ENCODE assay signal across 2 cellular contexts in the genomic region with DNA sequence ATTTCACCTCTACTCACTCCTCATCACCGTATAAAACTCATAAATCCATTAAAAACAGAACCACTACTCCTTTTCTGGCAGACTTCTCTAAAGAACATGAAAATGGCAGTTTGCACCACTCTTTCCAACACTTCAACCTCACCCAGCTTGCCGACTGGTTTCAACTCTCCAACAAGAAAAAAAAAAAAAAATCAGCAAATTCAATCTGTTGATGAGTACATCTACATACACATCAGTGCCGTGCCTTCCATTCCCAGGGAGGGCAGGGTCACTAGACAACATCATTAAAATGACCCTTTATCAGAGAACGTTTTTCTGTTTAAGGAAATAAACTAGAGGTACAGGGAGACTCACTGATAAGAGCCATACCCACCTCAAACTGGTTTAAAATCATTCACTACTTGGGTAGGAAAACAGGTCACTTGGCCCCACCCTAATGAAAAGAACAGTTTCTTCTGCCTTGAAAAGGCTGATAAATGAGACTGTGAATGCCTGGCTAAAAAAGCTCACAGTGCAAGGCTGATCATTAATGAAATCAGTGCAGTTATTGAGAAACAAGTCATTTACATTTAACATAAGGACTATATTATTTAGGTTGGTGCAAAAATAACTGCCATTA.
TF ChIP-seq lines count a peak whose summit lies in the region.

No MANE protein-coding gene starts in this region.

TF ChIP-seq in K562, 482 proteins besides CTCF, POLR2A, EP300 and RAD21:
- no peak for TF ChIP-seq SMAD1 (IDR thresholded peaks at IDR 0.05; ENCODE audit: low read depth, low read length, partially characterized antibody)
- TF ChIP-seq FOXK2 (conservative IDR thresholded peaks at IDR 0.05 in 1 of 2, IDR thresholded peaks at IDR 0.05 in 1 of 2; ENCODE audit: low read depth in 2 of 2), result no peak
- TF ChIP-seq C11orf30 (IDR thresholded peaks at IDR 0.05; ENCODE audit: low read depth), result peak; percentile 27; the same call in 1 of the 2 replicates
- TF ChIP-seq POLR2B (IDR thresholded peaks at IDR 0.05; ENCODE audit: low read depth, partially characterized antibody), result peak; percentile 40
- peak; percentile 25; the same call in 1 of the 2 replicates for TF ChIP-seq ZNF316 (IDR thresholded peaks at IDR 0.05)
- TF ChIP-seq CREM (IDR thresholded peaks at IDR 0.05; ENCODE audit: low read depth), result no peak
- no peak for TF ChIP-seq TRIM28 (IDR thresholded peaks at IDR 0.05)
- TF ChIP-seq, protein P1, sequence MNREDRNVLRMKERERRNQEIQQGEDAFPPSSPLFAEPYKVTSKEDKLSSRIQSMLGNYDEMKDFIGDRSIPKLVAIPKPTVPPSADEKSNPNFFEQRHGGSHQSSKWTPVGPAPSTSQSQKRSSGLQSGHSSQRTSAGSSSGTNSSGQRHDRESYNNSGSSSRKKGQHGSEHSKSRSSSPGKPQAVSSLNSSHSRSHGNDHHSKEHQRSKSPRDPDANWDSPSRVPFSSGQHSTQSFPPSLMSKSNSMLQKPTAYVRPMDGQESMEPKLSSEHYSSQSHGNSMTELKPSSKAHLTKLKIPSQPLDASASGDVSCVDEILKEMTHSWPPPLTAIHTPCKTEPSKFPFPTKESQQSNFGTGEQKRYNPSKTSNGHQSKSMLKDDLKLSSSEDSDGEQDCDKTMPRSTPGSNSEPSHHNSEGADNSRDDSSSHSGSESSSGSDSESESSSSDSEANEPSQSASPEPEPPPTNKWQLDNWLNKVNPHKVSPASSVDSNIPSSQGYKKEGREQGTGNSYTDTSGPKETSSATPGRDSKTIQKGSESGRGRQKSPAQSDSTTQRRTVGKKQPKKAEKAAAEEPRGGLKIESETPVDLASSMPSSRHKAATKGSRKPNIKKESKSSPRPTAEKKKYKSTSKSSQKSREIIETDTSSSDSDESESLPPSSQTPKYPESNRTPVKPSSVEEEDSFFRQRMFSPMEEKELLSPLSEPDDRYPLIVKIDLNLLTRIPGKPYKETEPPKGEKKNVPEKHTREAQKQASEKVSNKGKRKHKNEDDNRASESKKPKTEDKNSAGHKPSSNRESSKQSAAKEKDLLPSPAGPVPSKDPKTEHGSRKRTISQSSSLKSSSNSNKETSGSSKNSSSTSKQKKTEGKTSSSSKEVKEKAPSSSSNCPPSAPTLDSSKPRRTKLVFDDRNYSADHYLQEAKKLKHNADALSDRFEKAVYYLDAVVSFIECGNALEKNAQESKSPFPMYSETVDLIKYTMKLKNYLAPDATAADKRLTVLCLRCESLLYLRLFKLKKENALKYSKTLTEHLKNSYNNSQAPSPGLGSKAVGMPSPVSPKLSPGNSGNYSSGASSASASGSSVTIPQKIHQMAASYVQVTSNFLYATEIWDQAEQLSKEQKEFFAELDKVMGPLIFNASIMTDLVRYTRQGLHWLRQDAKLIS (CRISPR knock-in tag; IDR thresholded peaks at IDR 0.05), result no peak

TF ChIP-seq in HepG2, 621 proteins besides CTCF, POLR2A, EP300 and RAD21:
- TF ChIP-seq ZNF33A (CRISPR knock-in tag; IDR thresholded peaks at IDR 0.05; ENCODE audit: borderline replicate concordance) (no peak), SETDB1 (CRISPR knock-in tag; IDR thresholded peaks at IDR 0.05; ENCODE audit: borderline replicate concordance) (no peak), PLRG1 (conservative IDR thresholded peaks at IDR 0.05) (no peak), ZNF296 (CRISPR knock-in tag; conservative IDR thresholded peaks at IDR 0.05) (no peak), ZNF24 (IDR thresholded peaks at IDR 0.05) (no peak), FOXK2 (IDR thresholded peaks at IDR 0.05) (no peak), ZNF550 (CRISPR knock-in tag; IDR thresholded peaks at IDR 0.05; ENCODE audit: borderline replicate concordance) (no peak)
- TF ChIP-seq, protein P2, sequence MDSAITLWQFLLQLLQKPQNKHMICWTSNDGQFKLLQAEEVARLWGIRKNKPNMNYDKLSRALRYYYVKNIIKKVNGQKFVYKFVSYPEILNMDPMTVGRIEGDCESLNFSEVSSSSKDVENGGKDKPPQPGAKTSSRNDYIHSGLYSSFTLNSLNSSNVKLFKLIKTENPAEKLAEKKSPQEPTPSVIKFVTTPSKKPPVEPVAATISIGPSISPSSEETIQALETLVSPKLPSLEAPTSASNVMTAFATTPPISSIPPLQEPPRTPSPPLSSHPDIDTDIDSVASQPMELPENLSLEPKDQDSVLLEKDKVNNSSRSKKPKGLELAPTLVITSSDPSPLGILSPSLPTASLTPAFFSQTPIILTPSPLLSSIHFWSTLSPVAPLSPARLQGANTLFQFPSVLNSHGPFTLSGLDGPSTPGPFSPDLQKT (CRISPR knock-in tag; IDR thresholded peaks at IDR 0.05; ENCODE audit: borderline replicate concordance), result no peak
- TF ChIP-seq, protein P3, sequence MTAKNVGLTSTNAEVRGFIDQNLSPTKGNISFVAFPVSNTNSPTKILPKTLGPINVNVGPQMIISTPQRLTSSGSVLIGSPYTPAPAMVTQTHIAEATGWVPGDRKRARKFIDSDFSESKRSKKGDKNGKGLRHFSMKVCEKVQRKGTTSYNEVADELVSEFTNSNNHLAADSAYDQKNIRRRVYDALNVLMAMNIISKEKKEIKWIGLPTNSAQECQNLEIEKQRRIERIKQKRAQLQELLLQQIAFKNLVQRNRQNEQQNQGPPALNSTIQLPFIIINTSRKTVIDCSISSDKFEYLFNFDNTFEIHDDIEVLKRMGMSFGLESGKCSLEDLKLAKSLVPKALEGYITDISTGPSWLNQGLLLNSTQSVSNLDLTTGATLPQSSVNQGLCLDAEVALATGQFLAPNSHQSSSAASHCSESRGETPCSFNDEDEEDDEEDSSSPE (CRISPR knock-in tag; IDR thresholded peaks at IDR 0.05), result no peak
